Comparison of ENCODE assay signal across 9 cellular contexts in genomic region chr6:138428943-138429616, GRCh38. TPM values are rescaled to one million over a fixed set of nuclear protein-coding genes. Genes with fewer than 3 reads are reported as not detected.
DNase-seq lines count a peak whose midpoint lies in the region; ATAC-seq and TF ChIP-seq lines count a peak whose summit lies in the region.
"Had no signal": no experiment of that assay in that cellular context is flagged by ENCODE, and none has a peak within 500 bp of the region (broad histone marks: within the 10 kb centered on the region; RNA-seq: fewer than 3 reads in every experiment).

No MANE protein-coding gene starts in this region.

- H3K36me3 ChIP-seq in adrenal gland (replicated peaks in 1 of 2): no peaks in the 10 kb centered on the region

- no peak overlapping the region for H3K4me3 ChIP-seq in adrenal gland
- no peak overlapping the region for H3K4me3 ChIP-seq in skeletal muscle cell (ENCODE audit: low read depth, low read length)

- no peaks in the 10 kb centered on the region for H3K36me3 Mint-ChIP-seq in natural killer cell
- H3K36me3 Mint-ChIP-seq in natural killer cell treated with Interleukin-12 subunit alpha and Interleukin-12 subunit beta and Interleukin-15 and Interleukin-18, amount 100 ng/mL, for 72 hours: no peaks in the 10 kb centered on the region

- TF ChIP-seq CTCF in natural killer cell (IDR thresholded peaks at IDR 0.05) (peak; percentile 74), adrenal gland (IDR thresholded peaks at IDR 0.05) (peak; percentile 29 to 70 (median 62))

- intact Hi-C loops in natural killer cell (cut with micrococcal nuclease) (loop anchor here (1.0 to 2.0 kb wide), 2 partner anchors 88 to 164 kb away; no protein-coding TSS in a partner anchor), adrenal gland (cut with DNase I) (loop anchor here (2.0 to 10.0 kb wide), 5 partner anchors 83 to 336 kb away; no protein-coding TSS in a partner anchor), left ventricle myocardium superior (cut with micrococcal nuclease) (loop anchor here (5.0 to 10.0 kb wide), 2 partner anchors 158 to 336 kb away; no protein-coding TSS in a partner anchor)

- no peak overlapping the region for H3K27ac Mint-ChIP-seq in natural killer cell
- no peak overlapping the region for H3K27ac Mint-ChIP-seq in natural killer cell treated with Interleukin-12 subunit alpha and Interleukin-12 subunit beta and Interleukin-15 and Interleukin-18, amount 100 ng/mL, for 72 hours

- no peaks in the 10 kb centered on the region for H3K9me3 Mint-ChIP-seq in natural killer cell
- H3K9me3 Mint-ChIP-seq in natural killer cell treated with Interleukin-12 subunit alpha and Interleukin-12 subunit beta and Interleukin-15 and Interleukin-18, amount 100 ng/mL, for 72 hours: no peaks in the 10 kb centered on the region

- no peaks in the 10 kb centered on the region for H3K27me3 ChIP-seq in adrenal gland

- H3K4me1 ChIP-seq in adrenal gland (replicated peaks in 1 of 2): no peaks in the 10 kb centered on the region

- ATAC-seq in natural killer cell: peak; percentile 59 to 62 (median 60)
- ATAC-seq in natural killer cell treated with Interleukin-12 subunit alpha and Interleukin-12 subunit beta and Interleukin-15 and Interleukin-18, amount 100 ng/mL, for 72 hours: no peak
- ATAC-seq in left ventricle myocardium superior: peak; percentile 48
- no peak for ATAC-seq in GM21786 (IDR thresholded peaks at IDR 0.05; ENCODE audit: unreplicated experiment)
- no peak for ATAC-seq in GM21576 (IDR thresholded peaks at IDR 0.05; ENCODE audit: unreplicated experiment)

- H3K4me3 Mint-ChIP-seq in natural killer cell: no peak overlapping the region
- no peak overlapping the region for H3K4me3 Mint-ChIP-seq in natural killer cell treated with Interleukin-12 subunit alpha and Interleukin-12 subunit beta and Interleukin-15 and Interleukin-18, amount 100 ng/mL, for 72 hours

- no peak overlapping the region for H3K27ac ChIP-seq in adrenal gland

- H3K9me3 ChIP-seq in adrenal gland (replicated peaks in 1 of 3): no peaks in the 10 kb centered on the region

- TF ChIP-seq POLR2A in adrenal gland (IDR thresholded peaks at IDR 0.05): no peak

- DNase-seq in natural killer cell: no peak
- no peak for DNase-seq in natural killer cell treated with Interleukin-12 subunit alpha and Interleukin-12 subunit beta and Interleukin-15 and Interleukin-18, amount 100 ng/mL, for 72 hours (ENCODE audit: low spot score)
- DNase-seq in NCI-H1694 (lab: John Stamatoyannopoulos, UW): peak; percentile 34
- peak in 1 of 7 donors; percentile 26 for DNase-seq in adrenal gland
- DNase-seq in left ventricle myocardium superior: no peak
- peak; percentile 39 for DNase-seq in skeletal muscle cell (ENCODE audit: low read depth)

- peaks cover 6 to 7% of the 10 kb centered on the region in 2 donors for H3K27me3 Mint-ChIP-seq in natural killer cell (ENCODE audit: low read depth in 2 of 2)
- H3K27me3 Mint-ChIP-seq in natural killer cell treated with Interleukin-12 subunit alpha and Interleukin-12 subunit beta and Interleukin-15 and Interleukin-18, amount 100 ng/mL, for 72 hours: peaks cover 0 to 9% of the 10 kb centered on the region in 2 donors

- H3K4me1 Mint-ChIP-seq in natural killer cell: no peaks in the 10 kb centered on the region
- no peaks in the 10 kb centered on the region for H3K4me1 Mint-ChIP-seq in natural killer cell treated with Interleukin-12 subunit alpha and Interleukin-12 subunit beta and Interleukin-15 and Interleukin-18, amount 100 ng/mL, for 72 hours (ENCODE audit: low read depth in 2 of 2)

- 40 to 45% (median 43%) methylated on average over 8 of the region's 8 CpGs for WGBS in adrenal gland, 4 donors

RNA-seq across cellular contexts. Expression of gene HEBP2, which starts 25.1 kb away (rescaled TPM):
- total RNA-seq in natural killer cell (10 to 100 TPM; 14.2 to 18.6 (median 15.2) TPM), adrenal gland (10 to 100 TPM; 36.4 to 76.9 (median 50.2) TPM), left ventricle myocardium superior (104 TPM)
- total RNA-seq in natural killer cell treated with Interleukin-12 subunit alpha and Interleukin-12 subunit beta and Interleukin-15 and Interleukin-18, amount 100 ng/mL, for 72 hours: 10 to 100 TPM; 14.4 to 17.2 TPM
- 10 to 100 TPM; 33.9 to 55.9 (median 49.6) TPM for polyA plus RNA-seq in adrenal gland

RNA-seq across cellular contexts. Expression of gene SMIM28, which starts 51.4 kb away (rescaled TPM):
- total RNA-seq in natural killer cell: not detected
- total RNA-seq in natural killer cell treated with Interleukin-12 subunit alpha and Interleukin-12 subunit beta and Interleukin-15 and Interleukin-18, amount 100 ng/mL, for 72 hours: not detected
- not detected for total RNA-seq in adrenal gland
- not detected for polyA plus RNA-seq in adrenal gland
- not detected for total RNA-seq in left ventricle myocardium superior
- total RNA-seq: subcutaneous adipose tissue had no signal

Comparison
In these comparisons a context has a peak if more than half of its experiments do, and no peak if none do; other contexts are left out.
1. ATAC-seq: peak in natural killer cell (3 of 3) and left ventricle myocardium superior (single experiment); none in natural killer cell treated with Interleukin-12 subunit alpha and Interleukin-12 subunit beta and Interleukin-15 and Interleukin-18, amount 100 ng/mL, for 72 hours (0 of 2), GM21786 (single experiment) and GM21576 (single experiment).
2. DNase-seq: peak in NCI-H1694 (single experiment) and skeletal muscle cell (single experiment); none in natural killer cell (single experiment), natural killer cell treated with Interleukin-12 subunit alpha and Interleukin-12 subunit beta and Interleukin-15 and Interleukin-18, amount 100 ng/mL, for 72 hours (single experiment) and left ventricle myocardium superior (single experiment).